ENCODE assay signal across 1 cellular context in the genomic region with DNA sequence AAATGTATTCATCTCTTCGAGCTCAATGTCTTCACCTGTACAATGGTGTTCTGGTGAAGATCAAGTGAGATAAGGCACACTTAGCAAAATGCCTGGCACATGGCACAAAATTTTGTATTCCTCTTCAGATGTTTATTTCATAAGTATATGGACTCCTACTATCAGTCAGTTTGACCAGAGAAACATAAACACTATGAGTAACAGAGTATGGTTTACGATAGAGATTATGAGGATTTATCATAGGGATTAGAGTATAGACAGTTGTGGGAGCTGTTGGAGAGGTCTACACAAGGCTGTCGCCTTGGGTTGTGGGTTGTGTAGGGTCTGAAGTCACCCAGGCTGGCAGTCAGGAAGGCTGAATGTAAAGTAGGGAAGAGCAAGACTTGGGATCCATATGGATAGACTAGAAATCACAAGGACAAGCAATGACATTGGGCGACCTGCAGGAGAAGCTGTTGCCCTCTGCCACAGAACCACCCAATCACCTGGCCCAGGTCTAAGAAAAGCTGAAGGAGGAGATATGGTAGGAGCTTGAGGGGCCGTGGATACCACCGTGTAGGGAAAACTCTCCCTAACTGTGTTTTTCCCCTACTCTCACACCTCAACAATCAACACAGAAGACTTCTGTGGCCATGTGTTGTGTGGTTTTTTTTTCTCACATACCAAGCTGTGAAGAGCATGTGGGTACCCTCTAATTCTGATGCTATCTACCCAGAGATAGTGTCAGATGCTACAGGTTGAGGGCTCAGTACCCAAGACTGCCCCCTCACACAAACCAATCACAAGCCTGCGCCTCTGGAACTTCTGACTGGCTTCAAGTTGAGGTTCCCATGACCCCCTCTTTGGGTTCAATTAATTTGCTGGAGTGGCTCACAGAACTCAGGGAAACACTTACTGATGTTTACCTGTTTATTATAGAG.
TF ChIP-seq lines count a peak whose summit lies in the region.

No MANE protein-coding gene starts in this region.

TF ChIP-seq in WTC11, 78 proteins besides CTCF, POLR2A, EP300 and RAD21:
- TF ChIP-seq AR (CRISPR knock-in tag; IDR thresholded peaks at IDR 0.05) (no peak), SOX15 (CRISPR knock-in tag; IDR thresholded peaks at IDR 0.05) (no peak), JAZF1 (CRISPR knock-in tag; IDR thresholded peaks at IDR 0.05) (no peak), ELF4 (CRISPR knock-in tag; IDR thresholded peaks at IDR 0.05; ENCODE audit: low read depth) (no peak), PRRX2 (CRISPR knock-in tag; IDR thresholded peaks at IDR 0.05) (no peak), PREB (CRISPR knock-in tag; IDR thresholded peaks at IDR 0.05; ENCODE audit: borderline replicate concordance) (no peak), ZNF232 (CRISPR knock-in tag; IDR thresholded peaks at IDR 0.05) (no peak), ZNF671 (CRISPR knock-in tag; IDR thresholded peaks at IDR 0.05) (no peak), ZNF423 (CRISPR knock-in tag; IDR thresholded peaks at IDR 0.05) (no peak), GTF2I (CRISPR knock-in tag; conservative IDR thresholded peaks at IDR 0.05) (no peak), MLX (CRISPR knock-in tag; IDR thresholded peaks at IDR 0.05) (no peak)
- TF ChIP-seq, protein P1, sequence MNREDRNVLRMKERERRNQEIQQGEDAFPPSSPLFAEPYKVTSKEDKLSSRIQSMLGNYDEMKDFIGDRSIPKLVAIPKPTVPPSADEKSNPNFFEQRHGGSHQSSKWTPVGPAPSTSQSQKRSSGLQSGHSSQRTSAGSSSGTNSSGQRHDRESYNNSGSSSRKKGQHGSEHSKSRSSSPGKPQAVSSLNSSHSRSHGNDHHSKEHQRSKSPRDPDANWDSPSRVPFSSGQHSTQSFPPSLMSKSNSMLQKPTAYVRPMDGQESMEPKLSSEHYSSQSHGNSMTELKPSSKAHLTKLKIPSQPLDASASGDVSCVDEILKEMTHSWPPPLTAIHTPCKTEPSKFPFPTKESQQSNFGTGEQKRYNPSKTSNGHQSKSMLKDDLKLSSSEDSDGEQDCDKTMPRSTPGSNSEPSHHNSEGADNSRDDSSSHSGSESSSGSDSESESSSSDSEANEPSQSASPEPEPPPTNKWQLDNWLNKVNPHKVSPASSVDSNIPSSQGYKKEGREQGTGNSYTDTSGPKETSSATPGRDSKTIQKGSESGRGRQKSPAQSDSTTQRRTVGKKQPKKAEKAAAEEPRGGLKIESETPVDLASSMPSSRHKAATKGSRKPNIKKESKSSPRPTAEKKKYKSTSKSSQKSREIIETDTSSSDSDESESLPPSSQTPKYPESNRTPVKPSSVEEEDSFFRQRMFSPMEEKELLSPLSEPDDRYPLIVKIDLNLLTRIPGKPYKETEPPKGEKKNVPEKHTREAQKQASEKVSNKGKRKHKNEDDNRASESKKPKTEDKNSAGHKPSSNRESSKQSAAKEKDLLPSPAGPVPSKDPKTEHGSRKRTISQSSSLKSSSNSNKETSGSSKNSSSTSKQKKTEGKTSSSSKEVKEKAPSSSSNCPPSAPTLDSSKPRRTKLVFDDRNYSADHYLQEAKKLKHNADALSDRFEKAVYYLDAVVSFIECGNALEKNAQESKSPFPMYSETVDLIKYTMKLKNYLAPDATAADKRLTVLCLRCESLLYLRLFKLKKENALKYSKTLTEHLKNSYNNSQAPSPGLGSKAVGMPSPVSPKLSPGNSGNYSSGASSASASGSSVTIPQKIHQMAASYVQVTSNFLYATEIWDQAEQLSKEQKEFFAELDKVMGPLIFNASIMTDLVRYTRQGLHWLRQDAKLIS (CRISPR knock-in tag; IDR thresholded peaks at IDR 0.05; ENCODE audit: borderline replicate concordance) = no peak
- TF ChIP-seq, protein P2, sequence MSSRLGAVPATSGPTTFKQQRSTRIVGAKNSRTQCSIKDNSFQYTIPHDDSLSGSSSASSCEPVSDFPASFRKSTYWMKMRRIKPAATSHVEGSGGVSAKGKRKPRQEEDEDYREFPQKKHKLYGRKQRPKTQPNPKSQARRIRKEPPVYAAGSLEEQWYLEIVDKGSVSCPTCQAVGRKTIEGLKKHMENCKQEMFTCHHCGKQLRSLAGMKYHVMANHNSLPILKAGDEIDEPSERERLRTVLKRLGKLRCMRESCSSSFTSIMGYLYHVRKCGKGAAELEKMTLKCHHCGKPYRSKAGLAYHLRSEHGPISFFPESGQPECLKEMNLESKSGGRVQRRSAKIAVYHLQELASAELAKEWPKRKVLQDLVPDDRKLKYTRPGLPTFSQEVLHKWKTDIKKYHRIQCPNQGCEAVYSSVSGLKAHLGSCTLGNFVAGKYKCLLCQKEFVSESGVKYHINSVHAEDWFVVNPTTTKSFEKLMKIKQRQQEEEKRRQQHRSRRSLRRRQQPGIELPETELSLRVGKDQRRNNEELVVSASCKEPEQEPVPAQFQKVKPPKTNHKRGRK (CRISPR knock-in tag; IDR thresholded peaks at IDR 0.05; ENCODE audit: borderline replicate concordance) = no peak
- TF ChIP-seq, protein P3, sequence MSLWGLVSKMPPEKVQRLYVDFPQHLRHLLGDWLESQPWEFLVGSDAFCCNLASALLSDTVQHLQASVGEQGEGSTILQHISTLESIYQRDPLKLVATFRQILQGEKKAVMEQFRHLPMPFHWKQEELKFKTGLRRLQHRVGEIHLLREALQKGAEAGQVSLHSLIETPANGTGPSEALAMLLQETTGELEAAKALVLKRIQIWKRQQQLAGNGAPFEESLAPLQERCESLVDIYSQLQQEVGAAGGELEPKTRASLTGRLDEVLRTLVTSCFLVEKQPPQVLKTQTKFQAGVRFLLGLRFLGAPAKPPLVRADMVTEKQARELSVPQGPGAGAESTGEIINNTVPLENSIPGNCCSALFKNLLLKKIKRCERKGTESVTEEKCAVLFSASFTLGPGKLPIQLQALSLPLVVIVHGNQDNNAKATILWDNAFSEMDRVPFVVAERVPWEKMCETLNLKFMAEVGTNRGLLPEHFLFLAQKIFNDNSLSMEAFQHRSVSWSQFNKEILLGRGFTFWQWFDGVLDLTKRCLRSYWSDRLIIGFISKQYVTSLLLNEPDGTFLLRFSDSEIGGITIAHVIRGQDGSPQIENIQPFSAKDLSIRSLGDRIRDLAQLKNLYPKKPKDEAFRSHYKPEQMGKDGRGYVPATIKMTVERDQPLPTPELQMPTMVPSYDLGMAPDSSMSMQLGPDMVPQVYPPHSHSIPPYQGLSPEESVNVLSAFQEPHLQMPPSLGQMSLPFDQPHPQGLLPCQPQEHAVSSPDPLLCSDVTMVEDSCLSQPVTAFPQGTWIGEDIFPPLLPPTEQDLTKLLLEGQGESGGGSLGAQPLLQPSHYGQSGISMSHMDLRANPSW (CRISPR knock-in tag; conservative IDR thresholded peaks at IDR 0.05; ENCODE audit: low read depth) = no peak
- TF ChIP-seq, protein P4, sequence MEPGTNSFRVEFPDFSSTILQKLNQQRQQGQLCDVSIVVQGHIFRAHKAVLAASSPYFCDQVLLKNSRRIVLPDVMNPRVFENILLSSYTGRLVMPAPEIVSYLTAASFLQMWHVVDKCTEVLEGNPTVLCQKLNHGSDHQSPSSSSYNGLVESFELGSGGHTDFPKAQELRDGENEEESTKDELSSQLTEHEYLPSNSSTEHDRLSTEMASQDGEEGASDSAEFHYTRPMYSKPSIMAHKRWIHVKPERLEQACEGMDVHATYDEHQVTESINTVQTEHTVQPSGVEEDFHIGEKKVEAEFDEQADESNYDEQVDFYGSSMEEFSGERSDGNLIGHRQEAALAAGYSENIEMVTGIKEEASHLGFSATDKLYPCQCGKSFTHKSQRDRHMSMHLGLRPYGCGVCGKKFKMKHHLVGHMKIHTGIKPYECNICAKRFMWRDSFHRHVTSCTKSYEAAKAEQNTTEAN (CRISPR knock-in tag; IDR thresholded peaks at IDR 0.05) = no peak
- TF ChIP-seq, protein P5, sequence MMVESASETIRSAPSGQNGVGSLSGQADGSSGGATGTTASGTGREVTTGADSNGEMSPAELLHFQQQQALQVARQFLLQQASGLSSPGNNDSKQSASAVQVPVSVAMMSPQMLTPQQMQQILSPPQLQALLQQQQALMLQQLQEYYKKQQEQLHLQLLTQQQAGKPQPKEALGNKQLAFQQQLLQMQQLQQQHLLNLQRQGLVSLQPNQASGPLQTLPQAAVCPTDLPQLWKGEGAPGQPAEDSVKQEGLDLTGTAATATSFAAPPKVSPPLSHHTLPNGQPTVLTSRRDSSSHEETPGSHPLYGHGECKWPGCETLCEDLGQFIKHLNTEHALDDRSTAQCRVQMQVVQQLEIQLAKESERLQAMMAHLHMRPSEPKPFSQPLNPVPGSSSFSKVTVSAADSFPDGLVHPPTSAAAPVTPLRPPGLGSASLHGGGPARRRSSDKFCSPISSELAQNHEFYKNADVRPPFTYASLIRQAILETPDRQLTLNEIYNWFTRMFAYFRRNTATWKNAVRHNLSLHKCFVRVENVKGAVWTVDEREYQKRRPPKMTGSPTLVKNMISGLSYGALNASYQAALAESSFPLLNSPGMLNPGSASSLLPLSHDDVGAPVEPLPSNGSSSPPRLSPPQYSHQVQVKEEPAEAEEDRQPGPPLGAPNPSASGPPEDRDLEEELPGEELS (CRISPR knock-in tag; IDR thresholded peaks at IDR 0.05) = no peak
